In the genomic region with DNA sequence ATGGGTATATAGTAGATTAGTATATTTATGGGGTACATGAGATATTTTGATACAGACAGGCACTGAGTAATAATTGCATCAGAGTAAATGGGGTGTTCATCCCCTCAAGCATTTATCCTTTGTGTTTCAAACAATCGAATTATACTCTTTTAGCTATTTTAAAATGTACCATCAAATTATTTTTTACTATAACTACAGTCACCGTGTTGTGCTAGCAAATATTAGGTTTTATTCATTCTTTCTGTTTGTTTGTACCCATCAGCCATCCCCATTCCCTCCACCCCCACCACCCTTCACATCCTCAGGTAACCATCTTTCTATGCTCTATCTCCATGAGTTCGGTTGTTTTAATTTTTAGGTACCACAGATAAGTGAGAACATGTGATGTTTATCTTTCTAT, we compare ENCODE assay signal across 32 cellular contexts.
A peak's percentile ranks its signal among the peaks of the same experiment; 100 is the strongest.
DNase-seq lines count a peak whose midpoint lies in the region; ATAC-seq, FAIRE-seq and TF ChIP-seq lines count a peak whose summit lies in the region.
"Had no signal": no experiment of that assay in that cellular context is flagged by ENCODE, and none has a peak within 500 bp of the region (broad histone marks: within the 10 kb centered on the region; RNA-seq: fewer than 3 reads in every experiment).

No MANE protein-coding gene starts in this region.

- no peaks in the 10 kb centered on the region for H3K9me3 ChIP-seq in HepG2 (ENCODE audit: low read length)
- no peaks in the 10 kb centered on the region for H3K9me3 ChIP-seq in right lobe of liver
- H3K9me3 ChIP-seq: A549; BLaER1; BLaER1 treated with 17β-estradiol and CSF1 and Interleukin-3, amounts not matched to agents 10 nM and 100 nM; Caco-2 had no signal

- H3K27ac ChIP-seq in HepG2 (ENCODE audit: extremely low read length, insufficient read depth, low read length) (no peak overlapping the region), right lobe of liver (no peak overlapping the region)
- H3K27ac ChIP-seq: 22Rv1; A549; BLaER1; BLaER1 treated with 17β-estradiol and CSF1 and Interleukin-3, amounts not matched to agents 10 nM and 100 nM; C4-2B had no signal

- POLR2A ChIA-PET in HepG2 (lab: Yijun Ruan, JAX) = no interaction called here

- H3K79me2 ChIP-seq in HepG2 (ENCODE audit: insufficient read depth, low read length) = no peaks in the 10 kb centered on the region

- no peak for TF ChIP-seq RAD21 in HepG2 (CRISPR knock-in tag; IDR thresholded peaks at IDR 0.05)

- peak overlapping the region; percentile 58 for H3K27ac Mint-ChIP-seq in nephron progenitor cell
- no peak overlapping the region for H3K27ac Mint-ChIP-seq in natural killer cell treated with Interleukin-12 subunit alpha and Interleukin-12 subunit beta and Interleukin-15 and Interleukin-18, amount 100 ng/mL, for 72 hours
- H3K27ac Mint-ChIP-seq: B cell; CD14-positive monocyte; CD4-positive, alpha-beta memory T cell; CD4-positive, alpha-beta T cell; CD4-positive, CD25-positive, alpha-beta regulatory T cell; CD8-positive, alpha-beta memory T cell; CD8-positive, alpha-beta T cell had no signal

- CTCF ChIA-PET in HepG2 (lab: Yijun Ruan, JAX; ENCODE audit: low intra/inter-chr PET ratio, low total read pairs) = no interaction called here

- no peaks in the 10 kb centered on the region for H4K20me1 ChIP-seq in HepG2 (ENCODE audit: insufficient read depth, low read length)
- H4K20me1 ChIP-seq: BLaER1; BLaER1 treated with 17β-estradiol and CSF1 and Interleukin-3, amounts not matched to agents 10 nM and 100 nM had no signal

- in situ Hi-C loops in HepG2 (cut with HindIII; ENCODE audit: extremely low pct_ligation_motif_present, low pct_unique_long_range_greater_than_20kb) = no loop called here

- no peak overlapping the region for H3K4me3 Mint-ChIP-seq in nephron progenitor cell
- no peak overlapping the region for H3K4me3 Mint-ChIP-seq in natural killer cell treated with Interleukin-12 subunit alpha and Interleukin-12 subunit beta and Interleukin-15 and Interleukin-18, amount 100 ng/mL, for 72 hours
- H3K4me3 Mint-ChIP-seq: B cell; CD14-positive monocyte; CD4-positive, alpha-beta memory T cell; CD4-positive, alpha-beta T cell; CD4-positive, CD25-positive, alpha-beta regulatory T cell; CD8-positive, alpha-beta memory T cell; CD8-positive, alpha-beta T cell had no signal

- H3K36me3 ChIP-seq in HepG2 (replicated peaks in 1 of 2; ENCODE audit: control insufficient read depth in 1 of 2, insufficient read depth in 2 of 2, low read length in 2 of 2) (peaks cover 2 to 4% of the 10 kb centered on the region in 2 experiments; a peak in 3 of 5 replicates), right lobe of liver (no peaks in the 10 kb centered on the region)
- H3K36me3 ChIP-seq: BE2C had no signal

- TF ChIP-seq EP300 in HepG2 (IDR thresholded peaks at IDR 0.05; ENCODE audit: low read depth in 2 of 2, low read length in 2 of 2) (no peak), HepG2 (CRISPR knock-in tag; IDR thresholded peaks at IDR 0.05; ENCODE audit: borderline replicate concordance) (no peak)

- H3K4me1 ChIP-seq in HepG2 (ENCODE audit: insufficient read depth, low read length) (peaks cover 10% of the 10 kb centered on the region), right lobe of liver (no peaks in the 10 kb centered on the region)
- H3K4me1 ChIP-seq: A549; BE2C; BLaER1; BLaER1 treated with 17β-estradiol and CSF1 and Interleukin-3, amounts not matched to agents 10 nM and 100 nM; Caco-2 had no signal

- no TSS peak for BruUV-seq in HepG2 (replicated peaks; lab: Mats Ljungman, UMichigan)

- H3K4me3 ChIP-seq in HepG2 (replicated peaks in 1 of 3; ENCODE audit: insufficient read depth in 1 of 3, low read depth in 2 of 3, low read length in 3 of 3) (no peak overlapping the region), right lobe of liver (no peak overlapping the region)
- H3K4me3 ChIP-seq: A549; BLaER1; BLaER1 treated with 17β-estradiol and CSF1 and Interleukin-3, amounts not matched to agents 10 nM and 100 nM had no signal

- peaks cover 23% of the 10 kb centered on the region for H3K36me3 Mint-ChIP-seq in nephron progenitor cell (ENCODE audit: low read depth)
- no peaks in the 10 kb centered on the region for H3K36me3 Mint-ChIP-seq in natural killer cell treated with Interleukin-12 subunit alpha and Interleukin-12 subunit beta and Interleukin-15 and Interleukin-18, amount 100 ng/mL, for 72 hours

- no peak for FAIRE-seq in HepG2 (lab: Jason Lieb, UNC)
- FAIRE-seq: A549, D721Med had no signal

- H3K9ac ChIP-seq in HepG2 (ENCODE audit: insufficient read depth, low read depth, low read length) = no peak overlapping the region
- H3K9ac ChIP-seq: BLaER1; BLaER1 treated with 17β-estradiol and CSF1 and Interleukin-3, amounts not matched to agents 10 nM and 100 nM had no signal

- intact Hi-C loops in HepG2 (cut with micrococcal nuclease; ENCODE audit: unreplicated experiment) (no loop called here), right lobe of liver (cut with DNase I) (no loop called here)

- H3K9me3 Mint-ChIP-seq in nephron progenitor cell = no peaks in the 10 kb centered on the region
- no peaks in the 10 kb centered on the region for H3K9me3 Mint-ChIP-seq in natural killer cell treated with Interleukin-12 subunit alpha and Interleukin-12 subunit beta and Interleukin-15 and Interleukin-18, amount 100 ng/mL, for 72 hours

- 91% methylated on average over 3 of the region's 3 CpGs for WGBS in HepG2 (ENCODE audit: low lambda C conversion rate)
- 49% methylated on average over 3 of the region's 3 CpGs for WGBS in right lobe of liver (ENCODE audit: insufficient coverage, low coverage, low lambda C conversion rate, missing lambda C conversion rate)

- H3K27me3 Mint-ChIP-seq in nephron progenitor cell (ENCODE audit: low read depth, poor library complexity) = no peaks in the 10 kb centered on the region
- H3K27me3 Mint-ChIP-seq in natural killer cell treated with Interleukin-12 subunit alpha and Interleukin-12 subunit beta and Interleukin-15 and Interleukin-18, amount 100 ng/mL, for 72 hours = no peaks in the 10 kb centered on the region
- H3K27me3 Mint-ChIP-seq: B cell; CD4-positive, alpha-beta memory T cell; CD4-positive, alpha-beta T cell; CD4-positive, CD25-positive, alpha-beta regulatory T cell; CD8-positive, alpha-beta memory T cell had no signal

- H3K27me3 ChIP-seq in HepG2 (ENCODE audit: control insufficient read depth in 1 of 2, insufficient read depth in 2 of 2, low read length in 2 of 2) = no peaks in the 10 kb centered on the region
- H3K27me3 ChIP-seq in right lobe of liver = no peaks in the 10 kb centered on the region
- H3K27me3 ChIP-seq: BE2C; BLaER1; BLaER1 treated with 17β-estradiol and CSF1 and Interleukin-3, amounts not matched to agents 10 nM and 100 nM had no signal

- H3K4me2 ChIP-seq in HepG2 (ENCODE audit: low read depth, low read length) = no peak overlapping the region
- H3K4me2 ChIP-seq: A549; BLaER1; BLaER1 treated with 17β-estradiol and CSF1 and Interleukin-3, amounts not matched to agents 10 nM and 100 nM had no signal

- TF ChIP-seq CTCF in HepG2 (CRISPR knock-in tag; IDR thresholded peaks at IDR 0.05) (no peak), right lobe of liver (IDR thresholded peaks at IDR 0.05) (no peak), nephron progenitor cell (IDR thresholded peaks at IDR 0.05) (no peak)

- H2AFZ ChIP-seq in HepG2 (ENCODE audit: low read length) = no peak overlapping the region

- ATAC-seq in HepG2 = no peak
- ATAC-seq in right lobe of liver = no peak
- ATAC-seq in natural killer cell treated with Interleukin-12 subunit alpha and Interleukin-12 subunit beta and Interleukin-15 and Interleukin-18, amount 100 ng/mL, for 72 hours = no peak
- ATAC-seq: CD8-positive, alpha-beta T cell had no signal

- no peak for TF ChIP-seq POLR2A in HepG2 (IDR thresholded peaks at IDR 0.05; ENCODE audit: insufficient read depth in 1 of 2, low read depth in 2 of 2, low read length in 2 of 2)
- TF ChIP-seq POLR2A in right lobe of liver (IDR thresholded peaks at IDR 0.05) = no peak

- H3K4me1 Mint-ChIP-seq in nephron progenitor cell = no peaks in the 10 kb centered on the region
- no peaks in the 10 kb centered on the region for H3K4me1 Mint-ChIP-seq in natural killer cell treated with Interleukin-12 subunit alpha and Interleukin-12 subunit beta and Interleukin-15 and Interleukin-18, amount 100 ng/mL, for 72 hours (ENCODE audit: low read depth in 2 of 2)
- H3K4me1 Mint-ChIP-seq: B cell, CD14-positive monocyte had no signal

- DNase-seq in HepG2 (ENCODE audit: low spot score) = no peak
- DNase-seq in right lobe of liver = no peak
- DNase-seq in nephron progenitor cell = no peak
- no peak for DNase-seq in natural killer cell treated with Interleukin-12 subunit alpha and Interleukin-12 subunit beta and Interleukin-15 and Interleukin-18, amount 100 ng/mL, for 72 hours (ENCODE audit: low spot score)
- DNase-seq: 8988T; ACHN; AML-193; BE2C; C1 segment of cervical spinal cord; Calu3; CD4-positive, alpha-beta memory T cell; CD4-positive, alpha-beta T cell; CD4-positive, CD25-positive, alpha-beta regulatory T cell; CD8-positive, alpha-beta memory T cell; CD8-positive, alpha-beta T cell; COR-L47; DMS 273 treated with DMSO at 0.1 percent for 48 hours; DMS153; DMS53; DMS79; DMS79 treated with DMSO at 0.1 percent for 48 hours; DND-41; EL had no signal

TF ChIP-seq in HepG2, 621 proteins besides CTCF, POLR2A, EP300 and RAD21 (continues in another document):
- TF ChIP-seq GZF1 (CRISPR knock-in tag; IDR thresholded peaks at IDR 0.05) = no peak
